Comparison of ENCODE assay signal across 11 cellular contexts in genomic region chr12:96456265-96456974, GRCh38. TPM values are rescaled to one million over a fixed set of nuclear protein-coding genes. Genes with fewer than 3 reads are reported as not detected.
A peak's percentile ranks its signal among the peaks of the same experiment; 100 is the strongest.
DNase-seq lines count a peak whose midpoint lies in the region; ATAC-seq and TF ChIP-seq lines count a peak whose summit lies in the region.
"Had no signal": no experiment of that assay in that cellular context is flagged by ENCODE, and none has a peak within 500 bp of the region (broad histone marks: within the 10 kb centered on the region; RNA-seq: fewer than 3 reads in every experiment).

No MANE protein-coding gene starts in this region.

- no peak overlapping the region for H3K4me3 ChIP-seq in transverse colon
- no peak overlapping the region for H3K4me3 ChIP-seq in mammary epithelial cell (replicated peaks in 1 of 3; ENCODE audit: insufficient read depth in 1 of 3, low read depth in 2 of 3, low read length in 3 of 3)
- H3K4me3 ChIP-seq: sigmoid colon had no signal

- no peak overlapping the region for H3K9ac ChIP-seq in mammary epithelial cell (ENCODE audit: insufficient read depth, low read length)

- H4K20me1 ChIP-seq in mammary epithelial cell (ENCODE audit: insufficient read depth, low read length), result no peaks in the 10 kb centered on the region

- TF ChIP-seq EP300 in transverse colon (IDR thresholded peaks at IDR 0.05; ENCODE audit: low read depth), result no peak

- in situ Hi-C loops in transverse colon (cut with MboI; ENCODE audit: low pct_ligation_motif_present in 1 of 4, low pct_unique_long_range_greater_than_20kb in 1 of 4, low sequenced_read_pairs in 3 of 4) (no loop called here), mammary epithelial cell (cut with MboI; ENCODE audit: low sequenced_read_pairs in 2 of 2) (no loop called here)

- H3K4me1 Mint-ChIP-seq in T-helper 2 cell treated with Interferon-gamma antibody and Interleukin-4, amounts not matched to agents 5 μg/mL and 100 μg/mL, for 36 hours (ENCODE audit: low read depth), result peaks cover 11% of the 10 kb centered on the region

- H3K27me3 Mint-ChIP-seq in T-helper 2 cell treated with Interferon-gamma antibody and Interleukin-4, amounts not matched to agents 5 μg/mL and 100 μg/mL, for 36 hours (ENCODE audit: low read depth), result no peaks in the 10 kb centered on the region

- no peak overlapping the region for H3K27ac ChIP-seq in transverse colon
- no peak overlapping the region for H3K27ac ChIP-seq in mammary epithelial cell (ENCODE audit: insufficient read depth, low read depth, low read length)
- H3K27ac ChIP-seq: 22Rv1, sigmoid colon had no signal

- no peaks in the 10 kb centered on the region for H3K9me3 Mint-ChIP-seq in T-helper 2 cell treated with Interferon-gamma antibody and Interleukin-4, amounts not matched to agents 5 μg/mL and 100 μg/mL, for 36 hours

- TF ChIP-seq POLR2A in transverse colon (IDR thresholded peaks at IDR 0.05), result no peak

- H3K36me3 ChIP-seq in transverse colon, result no peaks in the 10 kb centered on the region
- no peaks in the 10 kb centered on the region for H3K36me3 ChIP-seq in mammary epithelial cell (ENCODE audit: insufficient read depth, low read length)
- H3K36me3 ChIP-seq: sigmoid colon had no signal

- no peaks in the 10 kb centered on the region for H3K4me1 ChIP-seq in transverse colon
- peaks cover 27% of the 10 kb centered on the region for H3K4me1 ChIP-seq in mammary epithelial cell (ENCODE audit: insufficient read depth, low read length)
- H3K4me1 ChIP-seq: sigmoid colon had no signal

- DNase-seq in SKM-1 treated with dmso at 0.1 percent for 144 hours (lab: John Stamatoyannopoulos, UW; ENCODE audit: unreplicated experiment), result peak; percentile 30
- no peak for DNase-seq in SKM-1 (lab: John Stamatoyannopoulos, UW; ENCODE audit: unreplicated experiment)
- DNase-seq in NAMALWA (ENCODE audit: low spot score), result peak; percentile 55
- peak; percentile 8 for DNase-seq in transverse colon
- no peak for DNase-seq in GM03348 (ENCODE audit: low spot score)
- no peak for DNase-seq in mammary epithelial cell
- DNase-seq in T-helper 2 cell treated with Interferon-gamma antibody and Interleukin-4, amounts not matched to agents 5 μg/mL and 100 μg/mL, for 36 hours (ENCODE audit: low spot score), result no peak
- DNase-seq: sigmoid colon had no signal

- 84 to 89% methylated on average over 4 to 5 of the region's 5 CpGs for WGBS in transverse colon (ENCODE audit: low coverage in 1 of 2), 2 donors
- WGBS in mammary epithelial cell (ENCODE audit: low coverage, missing lambda C conversion rate), result 82% methylated on average over 5 of the region's 5 CpGs

- no TSS peak for BruUV-seq in mammary epithelial cell (replicated peaks; lab: Mats Ljungman, UMichigan)

- no peaks in the 10 kb centered on the region for H3K36me3 Mint-ChIP-seq in T-helper 2 cell treated with Interferon-gamma antibody and Interleukin-4, amounts not matched to agents 5 μg/mL and 100 μg/mL, for 36 hours (ENCODE audit: low read depth)

- ATAC-seq in HG02885 (IDR thresholded peaks at IDR 0.05; ENCODE audit: poor library complexity, unreplicated experiment), result peak; percentile 93

- H3K27ac Mint-ChIP-seq in T-helper 2 cell treated with Interferon-gamma antibody and Interleukin-4, amounts not matched to agents 5 μg/mL and 100 μg/mL, for 36 hours, result no peak overlapping the region

- TF ChIP-seq CTCF in transverse colon (IDR thresholded peaks at IDR 0.05), result no peak
- no peak for TF ChIP-seq CTCF in mammary epithelial cell (conservative IDR thresholded peaks at IDR 0.05 in 1 of 2, IDR thresholded peaks at IDR 0.05 in 1 of 2; ENCODE audit: extremely low read depth in 1 of 2, insufficient read depth in 1 of 2, low read depth in 1 of 2, low read length in 2 of 2)

- no peak overlapping the region for H3K4me3 Mint-ChIP-seq in T-helper 2 cell treated with Interferon-gamma antibody and Interleukin-4, amounts not matched to agents 5 μg/mL and 100 μg/mL, for 36 hours

- H3K27me3 ChIP-seq in transverse colon (no peaks in the 10 kb centered on the region), mammary epithelial cell (ENCODE audit: insufficient read depth, low read length) (no peaks in the 10 kb centered on the region)
- H3K27me3 ChIP-seq: sigmoid colon had no signal

- dilution Hi-C loops in mammary epithelial cell (cut with HindIII; ENCODE audit: low sequenced_read_pairs), result no loop called here

- H3K9me3 ChIP-seq in transverse colon (no peaks in the 10 kb centered on the region), mammary epithelial cell (replicated peaks; ENCODE audit: insufficient read depth, low read length) (no peaks in the 10 kb centered on the region)
- H3K9me3 ChIP-seq: sigmoid colon had no signal

- no peak overlapping the region for H3K4me2 ChIP-seq in mammary epithelial cell (ENCODE audit: insufficient read depth, low read depth, low read length)

- CTCF ChIA-PET in mammary epithelial cell (lab: Charles Lee; ENCODE audit: low non-redundant PET), result no interaction called here

- H3K79me2 ChIP-seq in mammary epithelial cell (ENCODE audit: insufficient read depth, low read length), result no peaks in the 10 kb centered on the region

- H2AFZ ChIP-seq in mammary epithelial cell (ENCODE audit: low read depth, low read length), result no peak overlapping the region

- intact Hi-C loops in transverse colon (cut with DNase I; ENCODE audit: low total_unique reads) (no loop called here), mammary epithelial cell (cut with micrococcal nuclease) (no loop called here)

RNA-seq across cellular contexts. Expression of gene CFAP54, which starts 33.0 kb away (rescaled TPM):
- total RNA-seq in transverse colon (10 to 100 TPM in 1 of 4 donors, 1 to 10 TPM in 1, under 1 TPM in 1, not detected in 1; 0.14 to 22.3 (median 2.1) TPM), mammary epithelial cell (1 to 10 TPM; 1.5 to 1.6 TPM)
- polyA plus RNA-seq in mammary epithelial cell, result 0.29 TPM
- polyA minus RNA-seq in mammary epithelial cell, result 0.47 TPM
- total RNA-seq: HT-29 had no signal

RNA-seq across cellular contexts. Expression of gene CDK17, which starts 56.2 kb away (rescaled TPM):
- total RNA-seq in transverse colon (10 to 100 TPM; 32.5 to 81.4 (median 51.8) TPM), mammary epithelial cell (10 to 100 TPM; 42.5 to 64.2 TPM)
- polyA plus RNA-seq in mammary epithelial cell, result 10.7 TPM
- 112 TPM for polyA minus RNA-seq in mammary epithelial cell

Comparison
In these comparisons a context has a peak if more than half of its experiments do, and no peak if none do; other contexts are left out.
1. DNase-seq: peak in SKM-1 treated with dmso at 0.1 percent for 144 hours (single experiment), NAMALWA (single experiment) and transverse colon (single experiment); none in SKM-1 (single experiment), GM03348 (single experiment), mammary epithelial cell (single experiment) and T-helper 2 cell treated with Interferon-gamma antibody and Interleukin-4, amounts not matched to agents 5 μg/mL and 100 μg/mL, for 36 hours (single experiment).